ENCODE assay signal across 28 cellular contexts in the genomic region with DNA sequence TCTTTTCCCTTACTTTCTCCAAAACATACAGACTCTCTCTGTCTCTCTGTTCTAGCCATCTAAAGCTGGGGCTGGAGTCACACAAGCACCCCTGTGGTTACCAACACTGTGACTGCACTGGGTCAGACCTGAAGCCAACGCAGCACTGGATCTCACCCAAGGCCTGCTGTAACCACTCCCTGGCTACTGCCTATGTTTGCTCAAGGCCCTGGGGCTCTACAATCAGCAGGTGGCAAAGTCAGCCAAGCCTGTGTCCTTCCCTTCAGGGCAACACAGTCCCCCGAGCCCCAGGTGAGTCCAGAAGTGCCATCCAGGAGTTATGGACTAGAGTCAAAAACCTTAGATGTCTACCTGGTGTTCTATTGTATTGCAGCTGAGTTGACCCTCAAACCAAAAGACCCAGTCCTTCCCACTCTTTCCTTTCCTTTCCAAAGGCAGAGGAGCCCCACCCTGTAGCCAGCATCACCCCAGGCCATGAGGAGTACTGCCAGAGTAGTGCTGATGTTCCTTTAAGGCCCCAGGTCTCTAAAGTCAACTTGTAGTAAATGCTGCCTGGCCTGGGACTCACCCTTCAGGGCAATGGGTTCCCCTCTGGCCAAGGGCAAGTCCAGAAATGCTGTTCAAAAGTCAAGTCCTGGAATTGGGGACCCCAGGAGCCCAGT.
"Had no signal": no experiment of that assay in that cellular context is flagged by ENCODE, and none has a peak within 500 bp of the region (broad histone marks: within the 10 kb centered on the region; RNA-seq: fewer than 3 reads in every experiment).

No MANE protein-coding gene starts in this region.

- H3K9me3 ChIP-seq: SJCRH30 had no signal

- ATAC-seq: activated CD8-positive, alpha-beta T cell treated with anti-CD3 and anti-CD28 coated beads for 36 hours; activated T-cell treated with anti-CD3 and anti-CD28 coated beads, Interleukin-2, amount 50 U/mL, for 72 hours; activated T-helper 17 cell treated with anti-CD3 and anti-CD28 coated beads, Interleukin-2, amount 50 U/mL, for 72 hours had no signal

- DNase-seq: activated CD4-positive, alpha-beta T cell treated with anti-CD3 and anti-CD28 coated beads for 1 hour; activated CD4-positive, alpha-beta T cell treated with anti-CD3 and anti-CD28 coated beads for 48 hours; activated CD4-positive, alpha-beta T cell treated with anti-CD3 and anti-CD28 coated beads, Interleukin-2, amount 50 U/mL, for 4 hours; activated CD4-positive, CD25-positive, alpha-beta regulatory T cell; activated CD8-positive, alpha-beta T cell treated with anti-CD3 and anti-CD28 coated beads for 36 hours; activated effector memory CD4-positive, alpha-beta T cell treated with anti-CD3 and anti-CD28 coated beads, Interleukin-2, amount 50 U/mL, for 16 hours; activated naive CD4-positive, alpha-beta T cell; activated naive CD4-positive, alpha-beta T cell treated with anti-CD3 and anti-CD28 coated beads, Interleukin-2, amount 50 U/mL, for 16 hours; activated naive CD8-positive, alpha-beta T cell treated with anti-CD3 and anti-CD28 coated beads for 36 hours; activated T-cell treated with anti-CD3 and anti-CD28 coated beads, Interleukin-2, amount 50 U/mL, for 1 hour; activated T-cell treated with anti-CD3 and anti-CD28 coated beads, Interleukin-2, amount 50 U/mL, for 72 hours; amniotic stem cell; aorta; NCI-H1105; NCI-H1417 treated with DMSO at 0.1 percent for 48 hours; NCI-H1694 treated with DMSO at 0.1 percent for 48 hours; NCI-H2081 treated with DMSO at 0.1 percent for 48 hours; NCI-H345; NCI-H524 treated with DMSO at 0.1 percent for 48 hours; OCI-M1; SHP77; SJCRH30; T1000; WERI-Rb-1 had no signal

- H3K4me3 ChIP-seq: cardiac muscle cell, SJCRH30, SK-N-MC had no signal

- H3K27ac ChIP-seq: cardiac muscle cell, KMS-11, SJCRH30, SK-N-MC, WERI-Rb-1 had no signal

- H3K4me1 ChIP-seq: SJCRH30 had no signal

- H3K36me3 ChIP-seq: cardiac muscle cell, SJCRH30, WERI-Rb-1 had no signal

- H3K27me3 ChIP-seq: cardiac muscle cell, SJCRH30 had no signal
